In the genomic region with DNA sequence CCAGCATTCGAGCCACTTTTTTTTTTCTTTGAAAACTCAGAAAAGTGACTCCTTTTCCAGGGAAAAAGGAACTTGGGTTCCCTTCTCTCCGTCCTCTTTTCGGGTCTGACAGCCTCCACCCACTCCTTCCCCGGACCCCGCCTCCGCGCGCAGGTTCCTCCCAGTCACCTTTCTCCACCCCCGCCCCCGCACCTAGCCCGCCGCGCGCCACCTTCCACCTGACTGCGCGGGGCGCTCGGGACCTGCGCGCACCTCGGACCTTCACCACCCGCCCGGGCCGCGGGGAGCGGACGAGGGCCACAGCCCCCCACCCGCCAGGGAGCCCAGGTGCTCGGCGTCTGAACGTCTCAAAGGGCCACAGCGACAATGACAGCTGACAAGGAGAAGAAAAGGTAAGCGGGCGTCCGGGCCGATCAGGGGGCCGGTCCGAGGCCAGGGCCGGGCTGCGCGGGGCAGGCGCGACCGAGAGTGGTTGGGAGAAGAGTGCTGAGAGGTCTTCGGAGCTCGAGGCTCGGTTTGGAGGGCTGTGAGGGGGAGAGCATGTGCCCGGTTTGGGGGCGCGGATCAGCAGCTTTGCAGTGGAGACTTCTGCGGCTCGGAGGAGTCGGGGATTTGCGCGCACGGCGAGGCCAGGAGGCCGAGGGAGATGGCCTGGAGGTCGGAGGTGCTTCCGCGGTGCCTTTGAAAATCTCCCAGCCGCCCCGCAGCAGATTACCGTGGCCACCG, we compare ENCODE assay signal across 8 cellular contexts. TPM values are rescaled to one million over a fixed set of nuclear protein-coding genes. Genes with fewer than 3 reads are reported as not detected.
DNase-seq lines count a peak whose midpoint lies in the region; ATAC-seq, FAIRE-seq and TF ChIP-seq lines count a peak whose summit lies in the region.

No MANE protein-coding gene starts in this region.

- no peak overlapping the region for H3K27ac ChIP-seq in HL-60 (replicated peaks)
- H3K27ac ChIP-seq in GM12878 (ENCODE audit: control insufficient read depth, insufficient read depth), result no peak overlapping the region
- peak overlapping the region; percentile 88 for H3K27ac ChIP-seq in keratinocyte (ENCODE audit: control insufficient read depth, insufficient read depth, low read length)

- ATAC-seq in GM19351 (IDR thresholded peaks at IDR 0.05; ENCODE audit: unreplicated experiment), result peak; percentile 27
- ATAC-seq in GM12878, result peak; percentile 56
- ATAC-seq in HG03457 (IDR thresholded peaks at IDR 0.05; ENCODE audit: unreplicated experiment), result no peak

- RAD21 ChIA-PET in GM12878 (lab: Charles Lee; ENCODE audit: unreplicated experiment), result interaction anchor here (0.8 to 1.8 kb wide), 10 partner anchors 21 to 235 kb away, joined by 3 to 29 read pairs (median 4); no protein-coding TSS in a partner anchor

- H3K4me3 ChIP-seq in HL-60 (replicated peaks; ENCODE audit: insufficient read depth, low read length) (peak overlapping the region; percentile 63), GM12878 (peak overlapping the region; percentile 76), keratinocyte (ENCODE audit: control insufficient read depth in 2 of 3, extremely low read depth in 1 of 3, insufficient read depth in 2 of 3, low read depth in 1 of 3, low read length in 3 of 3) (peak overlapping the region; percentile 93 to 95 (median 94))

- peaks cover 8% of the 10 kb centered on the region for H3K4me1 ChIP-seq in GM12878 (ENCODE audit: control insufficient read depth, insufficient read depth, low read length)
- H3K4me1 ChIP-seq in keratinocyte (ENCODE audit: control insufficient read depth, extremely low read depth, insufficient read depth, low read length), result peaks cover 22% of the 10 kb centered on the region

- DNase-seq in AG20443 (ENCODE audit: low spot score) (peak; percentile 39), HL-60 (ENCODE audit: low read depth in 1 of 2, low spot score in 1 of 2) (no peak), GM12878 (ENCODE audit: low read depth, low spot score) (no peak), keratinocyte (ENCODE audit: low read depth, low spot score) (no peak)
- DNase-seq in T-helper 2 cell treated with Interferon-gamma antibody and Interleukin-4, amounts not matched to agents 5 μg/mL and 100 μg/mL, for 36 hours (ENCODE audit: low spot score), result peak; percentile 67
- DNase-seq in stimulated activated CD4-positive, alpha-beta T cell treated with anti-CD3 and anti-CD28 coated beads, Interleukin-1b, Interleukin-23, amount 100 ng/mL, for 1 hour (ENCODE audit: low read depth in 2 of 2), result peak; percentile 39 to 55

- POLR2A ChIA-PET in GM12878 (lab: Charles Lee), result interaction anchor here (0.8 to 1.8 kb wide), 7 partner anchors 10 to 70 kb away, joined by 3 to 6 read pairs (median 3); no protein-coding TSS in a partner anchor

- dilution Hi-C loops in keratinocyte (cut with MboI; ENCODE audit: extremely low pct_ligation_motif_present, low sequenced_read_pairs), result no loop called here

- TF ChIP-seq EP300 in GM12878 (IDR thresholded peaks at IDR 0.05; ENCODE audit: borderline replicate concordance in 1 of 2, control insufficient read depth in 1 of 2, low read depth in 2 of 2, low read length in 2 of 2), result no peak

- H3K9me3 ChIP-seq in GM12878 (replicated peaks; ENCODE audit: control insufficient read depth, insufficient read depth, low read length), result no peaks in the 10 kb centered on the region; the same call in 2 of the 3 replicates
- no peaks in the 10 kb centered on the region for H3K9me3 ChIP-seq in keratinocyte (ENCODE audit: control insufficient read depth, low read depth, low read length)

- SMC1A ChIA-PET in GM12878 (lab: Charles Lee; ENCODE audit: uncharacterized antibody, unreplicated experiment), result interaction anchor here (1.0 to 2.3 kb wide), 6 partner anchors 15 to 70 kb away, joined by 3 to 9 read pairs (median 6); no protein-coding TSS in a partner anchor

- H3K27me3 ChIP-seq in HL-60 (ENCODE audit: insufficient read depth, poor library complexity, severe bottlenecking) (peaks cover 49% of the 10 kb centered on the region), GM12878 (replicated peaks in 1 of 2; ENCODE audit: control insufficient read depth in 2 of 2, insufficient read depth in 2 of 2, low read length in 1 of 2) (peaks cover 5 to 32% of the 10 kb centered on the region in 2 experiments), keratinocyte (ENCODE audit: control insufficient read depth, extremely low read depth, insufficient read depth, low read length) (no peaks in the 10 kb centered on the region)

- no peak overlapping the region for H3K9ac ChIP-seq in GM12878 (ENCODE audit: control insufficient read depth, insufficient read depth, low read length)
- peak overlapping the region; percentile 90 for H3K9ac ChIP-seq in keratinocyte (ENCODE audit: control insufficient read depth, extremely low read depth, insufficient read depth, low read length)

- no peaks in the 10 kb centered on the region for H3K79me2 ChIP-seq in GM12878 (ENCODE audit: control insufficient read depth, insufficient read depth, low read length)
- peaks cover 50% of the 10 kb centered on the region for H3K79me2 ChIP-seq in keratinocyte (ENCODE audit: control insufficient read depth, insufficient read depth, low read length)

- peak overlapping the region; percentile 83 for H3K27ac Mint-ChIP-seq in T-helper 2 cell treated with Interferon-gamma antibody and Interleukin-4, amounts not matched to agents 5 μg/mL and 100 μg/mL, for 36 hours

- H3K4me2 ChIP-seq in GM12878 (ENCODE audit: control insufficient read depth, insufficient read depth) (peak overlapping the region; percentile 96), keratinocyte (ENCODE audit: control insufficient read depth, extremely low read depth, insufficient read depth, low read depth, low read length) (peak overlapping the region; percentile 80)

- H2AFZ ChIP-seq in GM12878 (ENCODE audit: control insufficient read depth, low read depth, low read length) (peak overlapping the region; percentile 65), keratinocyte (ENCODE audit: control insufficient read depth, low read length) (peak overlapping the region; percentile 83)

- 4% methylated on average over 63 of the region's 65 CpGs for WGBS in GM12878 (ENCODE audit: insufficient coverage, insufficient replicate concordance, low lambda C conversion rate, missing lambda C conversion rate)

- H3K27me3 Mint-ChIP-seq in T-helper 2 cell treated with Interferon-gamma antibody and Interleukin-4, amounts not matched to agents 5 μg/mL and 100 μg/mL, for 36 hours (ENCODE audit: low read depth), result peaks cover 81% of the 10 kb centered on the region

- FAIRE-seq in GM12878 (lab: Jason Lieb, UNC), result no peak
- FAIRE-seq in keratinocyte (lab: Jason Lieb, UNC), result no peak

- H3K9me3 Mint-ChIP-seq in T-helper 2 cell treated with Interferon-gamma antibody and Interleukin-4, amounts not matched to agents 5 μg/mL and 100 μg/mL, for 36 hours, result no peaks in the 10 kb centered on the region

- in situ Hi-C loops in GM12878 (cut with MboI), result no loop called here

- H3K36me3 Mint-ChIP-seq in T-helper 2 cell treated with Interferon-gamma antibody and Interleukin-4, amounts not matched to agents 5 μg/mL and 100 μg/mL, for 36 hours (ENCODE audit: low read depth), result peaks cover 5% of the 10 kb centered on the region

- no peaks in the 10 kb centered on the region for H3K9me1 ChIP-seq in keratinocyte (ENCODE audit: control insufficient read depth, extremely low read depth, insufficient read depth, low read length)

- peak overlapping the region; percentile 92 for H3K4me3 Mint-ChIP-seq in T-helper 2 cell treated with Interferon-gamma antibody and Interleukin-4, amounts not matched to agents 5 μg/mL and 100 μg/mL, for 36 hours

- TF ChIP-seq POLR2A in GM12878 (IDR thresholded peaks at IDR 0.05; ENCODE audit: low read depth, low read length), result no peak

- H4K20me1 ChIP-seq in GM12878 (ENCODE audit: control insufficient read depth, insufficient read depth), result no peaks in the 10 kb centered on the region
- no peaks in the 10 kb centered on the region for H4K20me1 ChIP-seq in keratinocyte (ENCODE audit: control insufficient read depth, extremely low read depth, insufficient read depth, low read length)

- intact Hi-C loops in GM12878 (cut with micrococcal nuclease; ENCODE audit: unreplicated experiment), result loop anchor here (5.0 kb wide), 3 partner anchors 60 to 235 kb away; no protein-coding TSS in a partner anchor

- CTCF ChIA-PET in GM12878 (lab: Yijun Ruan, JAX), result interaction anchor here (1.4 to 3.2 kb wide), 2 partner anchors 68 to 235 kb away, joined by 9 to 19 read pairs; no protein-coding TSS in a partner anchor

- BruUV-seq in GM12878 (replicated peaks; lab: Mats Ljungman, UMichigan), result TSS peak; percentile 52

- H3K36me3 ChIP-seq in GM12878 (ENCODE audit: control insufficient read depth in 2 of 2, insufficient read depth in 2 of 2, low read length in 1 of 2), result no peaks in the 10 kb centered on the region
- no peaks in the 10 kb centered on the region for H3K36me3 ChIP-seq in keratinocyte (ENCODE audit: control insufficient read depth in 2 of 2, extremely low read depth in 1 of 2, insufficient read depth in 2 of 2, low read length in 2 of 2)

- TF ChIP-seq CTCF in HL-60 (IDR thresholded peaks at IDR 0.05; ENCODE audit: insufficient read depth, low read length) (no peak), GM12878 (IDR thresholded peaks at IDR 0.05 in 2 of 3, conservative IDR thresholded peaks at IDR 0.05 in 1 of 3; ENCODE audit: control insufficient read depth in 2 of 3, extremely low read depth in 1 of 3, insufficient read depth in 1 of 3, low read depth in 3 of 3, low read length in 3 of 3) (no peak), keratinocyte (optimal IDR thresholded peaks at IDR 0.05 in 1 of 3, IDR thresholded peaks at IDR 0.05 in 1 of 3, conservative IDR thresholded peaks at IDR 0.05 in 1 of 3; ENCODE audit: extremely low read depth in 1 of 3, insufficient read depth in 2 of 3, low read length in 3 of 3) (peak in 1 of 3 experiments; percentile 57)

- H3K4me1 Mint-ChIP-seq in T-helper 2 cell treated with Interferon-gamma antibody and Interleukin-4, amounts not matched to agents 5 μg/mL and 100 μg/mL, for 36 hours (ENCODE audit: low read depth), result peaks cover 33% of the 10 kb centered on the region

- no peak for TF ChIP-seq RAD21 in GM12878 (IDR thresholded peaks at IDR 0.05; ENCODE audit: insufficient read depth, low read depth, low read length)

RNA-seq across cellular contexts. Expression of a gene that starts 0.5 kb away (rescaled TPM):
- total RNA-seq in GM12878 (2013; cell fraction: nucleolus; rRNA removed), result 17.2 and 18.5 TPM in 2 replicates
- 1.3 and 1.5 TPM in 2 replicates for total RNA-seq in GM12878 (2014; rRNA removed)
- 0.18 and 0.51 TPM in 2 replicates for total RNA-seq in GM12878 (2014; rRNA removed; fragmentation: Illumina TruSeq; extraction: Trizol)
- total RNA-seq in GM12878 (2021), result 1.5 and 2.5 TPM in 2 replicates
- polyA plus RNA-seq in GM12878 (2011; ENCODE audit: low read depth), result 0.07 TPM
- 7.0 and 22.0 TPM in 2 replicates for polyA plus RNA-seq in GM12878 (2011; rRNA removed)
- 7.8 and 12.6 TPM in 2 replicates for polyA plus RNA-seq in GM12878 (2011; cell fraction: cytosol; rRNA removed)
- 25.0 and 34.5 TPM in 2 replicates for polyA plus RNA-seq in GM12878 (2011; cell fraction: nucleus; rRNA removed)
- polyA plus RNA-seq in GM12878 (2012), result 0.30 and 0.76 TPM in 2 replicates
- 0.95 and 1.3 TPM in 2 replicates for polyA plus RNA-seq in GM12878 (2014; fragmentation: Illumina TruSeq; extraction: Trizol)
- polyA plus RNA-seq in GM12878 (2014; fragmentation: Nextera tagmentation; extraction: Ambion mirVana), result under 1 TPM in 1 of 2 experiments, not detected in 1; 0.11 TPM
- 0.69 and 1.3 TPM in 2 replicates for polyA plus RNA-seq in GM12878 (2014; rRNA removed)
- under 1 TPM; 0.23 to 0.62 TPM for polyA plus RNA-seq in GM12878 (2016; fragmentation: Nextera tagmentation; extraction: Ambion mirVana)
- polyA minus RNA-seq in GM12878 (2011; rRNA and poly(A)+ RNA removed), result 13.5 and 20.9 TPM in 2 replicates
- polyA minus RNA-seq in GM12878 (2011; cell fraction: cytosol; rRNA and poly(A)+ RNA removed), result 13.9 and 15.5 TPM in 2 replicates
- 15.7 and 27.0 TPM in 2 replicates for polyA minus RNA-seq in GM12878 (2011; cell fraction: nucleus; rRNA and poly(A)+ RNA removed)
- polyA plus RNA-seq in keratinocyte, result 91.0 to 153 TPM (median 96.7 TPM) in 3 replicates
- polyA plus RNA-seq in keratinocyte (2011; ENCODE audit: low read depth), result 38.1 TPM
- polyA plus RNA-seq in keratinocyte (2011; cell fraction: cytosol; rRNA removed), result 102 and 135 TPM in 2 replicates
- polyA plus RNA-seq in keratinocyte (2011; cell fraction: nucleus; rRNA removed), result 154 and 178 TPM in 2 replicates
- 76.1 and 76.9 TPM in 2 replicates for polyA plus RNA-seq in keratinocyte (2012; ENCODE audit: low replicate concordance)
- 99.9 to 166 TPM (median 147 TPM) in 3 replicates for polyA minus RNA-seq in keratinocyte
- 168 TPM for polyA minus RNA-seq in keratinocyte (2011; cell fraction: cytosol; rRNA and poly(A)+ RNA removed)
- polyA minus RNA-seq in keratinocyte (2011; cell fraction: nucleus; rRNA and poly(A)+ RNA removed), result 123 and 210 TPM in 2 replicates

Comparison
In these comparisons a context has a peak if more than half of its experiments do, and no peak if none do; other contexts are left out.
1. DNase-seq: peak in AG20443 (single experiment), T-helper 2 cell treated with Interferon-gamma antibody and Interleukin-4, amounts not matched to agents 5 μg/mL and 100 μg/mL, for 36 hours (single experiment) and stimulated activated CD4-positive, alpha-beta T cell treated with anti-CD3 and anti-CD28 coated beads, Interleukin-1b, Interleukin-23, amount 100 ng/mL, for 1 hour (2 of 2); none in HL-60 (0 of 2), GM12878 (single experiment) and keratinocyte (single experiment).
2. Peak in every context shown above with its lines, with median percentiles within 50 percentile points of each other: H3K4me3 ChIP-seq.